ENCODE assay signal across 28 cellular contexts in the genomic region with DNA sequence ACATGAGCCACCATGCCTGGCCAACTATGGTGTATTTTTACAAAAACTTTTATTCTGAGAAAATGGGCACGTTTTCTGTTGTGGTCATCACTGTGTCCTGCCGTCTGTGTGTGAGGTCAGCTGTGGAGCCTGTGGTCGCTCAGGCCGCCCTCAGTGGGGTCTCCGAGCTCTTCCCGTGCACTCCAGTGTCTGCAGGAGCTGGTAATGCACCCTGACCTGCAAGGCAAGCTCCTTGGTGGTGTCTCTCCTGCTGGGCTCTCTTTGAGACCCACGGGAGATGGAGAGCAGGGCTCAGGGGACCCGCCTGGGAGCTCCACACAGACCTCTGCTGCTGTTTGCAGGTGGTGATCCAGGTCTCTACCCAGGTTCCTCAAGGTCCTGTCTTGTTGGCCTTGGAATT.
"Had no signal": no experiment of that assay in that cellular context is flagged by ENCODE, and none has a peak within 500 bp of the region (broad histone marks: within the 10 kb centered on the region; RNA-seq: fewer than 3 reads in every experiment).

No MANE protein-coding gene starts in this region.

- H3K9me3 ChIP-seq: breast epithelium, MG63, Peyer's patch, SJSA1 had no signal

- H3K4me1 ChIP-seq: breast epithelium, SJSA1 had no signal

- DNase-seq: activated CD4-positive, alpha-beta T cell treated with anti-CD3 and anti-CD28 coated beads for 48 hours; activated CD4-positive, alpha-beta T cell treated with anti-CD3 and anti-CD28 coated beads, Interleukin-2, amount 50 U/mL, for 4 hours; activated CD4-positive, CD25-positive, alpha-beta regulatory T cell treated with anti-CD3 and anti-CD28 coated beads, Interleukin-2, amount 50 U/mL, for 72 hours; activated CD8-positive, alpha-beta memory T cell treated with anti-CD3 and anti-CD28 coated beads, Interleukin-2, amount 10 ng/mL, durations not matched to agents 7 days and 5 days; activated CD8-positive, alpha-beta T cell treated with anti-CD3 and anti-CD28 coated beads, Interleukin-2, amount 10 ng/mL, durations not matched to agents 7 days and 5 days; activated gamma-delta T cell treated with Interleukin-2 at 50 U/mL for 16 hours; activated naive CD4-positive, alpha-beta T cell treated with anti-CD3 and anti-CD28 coated beads, Interleukin-2, amount 50 U/mL, for 16 hours; activated T-cell treated with anti-CD3 and anti-CD28 coated beads, Interleukin-2, amount 50 U/mL, for 4 hours; aorta; central memory CD4-positive, alpha-beta T cell; MG63; MV-4-11; NCI-H1092 treated with DMSO at 0.1 percent for 48 hours; NCI-H1417 treated with DMSO at 0.1 percent for 48 hours; NCI-H1694; NCI-H2029; NCI-H345; NCI-H510A; NCI-H69; NK-92 treated with Interleukin-12 subunit alpha and Interleukin-12 subunit beta, amount 100 ng/mL, for 24 hours; OCI-M1; Peyer's patch; SHP77; T-helper 17 cell; T-helper 9 cell had no signal

- H3K4me3 Mint-ChIP-seq: activated CD8-positive, alpha-beta memory T cell treated with anti-CD3 and anti-CD28 coated beads, Interleukin-2, amount 10 ng/mL, durations not matched to agents 7 days and 5 days; activated CD8-positive, alpha-beta T cell treated with anti-CD3 and anti-CD28 coated beads, Interleukin-2, amount 10 ng/mL, durations not matched to agents 7 days and 5 days; activated T-cell treated with anti-CD3 and anti-CD28 coated beads, Interleukin-2, amount 50 U/mL, for 4 hours; WTC11 had no signal

- ATAC-seq: activated CD8-positive, alpha-beta memory T cell treated with anti-CD3 and anti-CD28 coated beads, Interleukin-2, amount 10 ng/mL, durations not matched to agents 7 days and 5 days; activated CD8-positive, alpha-beta T cell treated with anti-CD3 and anti-CD28 coated beads, Interleukin-2, amount 10 ng/mL, durations not matched to agents 7 days and 5 days; activated T-cell treated with anti-CD3 and anti-CD28 coated beads, Interleukin-2, amount 50 U/mL, for 4 hours; T-helper 17 cell; WTC11 had no signal

- H3K4me3 ChIP-seq: breast epithelium, MG63, Peyer's patch, SJSA1 had no signal

- H3K27me3 Mint-ChIP-seq: activated CD8-positive, alpha-beta memory T cell treated with anti-CD3 and anti-CD28 coated beads, Interleukin-2, amount 10 ng/mL, durations not matched to agents 7 days and 5 days; T-helper 17 cell had no signal

- H3K9me3 Mint-ChIP-seq: activated T-cell treated with anti-CD3 and anti-CD28 coated beads, Interleukin-2, amount 50 U/mL, for 4 hours; WTC11 had no signal

- H3K4me1 Mint-ChIP-seq: T-helper 17 cell had no signal

- H3K36me3 ChIP-seq: breast epithelium had no signal

- H3K27ac ChIP-seq: breast epithelium, SJSA1 had no signal

- H3K27me3 ChIP-seq: breast epithelium, MG63, Peyer's patch, SJSA1 had no signal
